Comparison of ENCODE assay signal across 20 cellular contexts in genomic region chr21:22597660-22598255, GRCh38.
DNase-seq lines count a peak whose midpoint lies in the region; ATAC-seq, FAIRE-seq and TF ChIP-seq lines count a peak whose summit lies in the region.
"Had no signal": no experiment of that assay in that cellular context is flagged by ENCODE, and none has a peak within 500 bp of the region (broad histone marks: within the 10 kb centered on the region; RNA-seq: fewer than 3 reads in every experiment).

No MANE protein-coding gene starts in this region.

- no peaks in the 10 kb centered on the region for H3K27me3 ChIP-seq in DND-41 (ENCODE audit: insufficient read depth, low read length, poor library complexity)
- H3K27me3 ChIP-seq in aorta (ENCODE audit: control insufficient read depth in 1 of 2, insufficient read depth in 2 of 2, low read length in 1 of 2), result no peaks in the 10 kb centered on the region

- no peak for TF ChIP-seq CTCF in DND-41 (IDR thresholded peaks at IDR 0.05; ENCODE audit: borderline replicate concordance, extremely low read depth, low read length, poor library complexity, severe bottlenecking)
- TF ChIP-seq CTCF in kidney (IDR thresholded peaks at IDR 0.05; ENCODE audit: borderline replicate concordance, extremely low read depth, insufficient read depth), result no peak

- H3K4me3 ChIP-seq in DND-41 (ENCODE audit: low read depth in 1 of 2, low read length in 2 of 2), result no peak overlapping the region
- H3K4me3 ChIP-seq in kidney (ENCODE audit: low read length in 2 of 2), result no peak overlapping the region
- no peak overlapping the region for H3K4me3 ChIP-seq in aorta (ENCODE audit: low read length in 2 of 2)
- H3K4me3 ChIP-seq: A549, GM23338 had no signal

- FAIRE-seq in kidney (lab: Jason Lieb, UNC), result no peak
- FAIRE-seq: A549, D721Med, GM19239, H54 had no signal

- no peaks in the 10 kb centered on the region for H4K20me1 ChIP-seq in DND-41 (ENCODE audit: insufficient read depth, low read length)

- no peak overlapping the region for H3K4me2 ChIP-seq in DND-41 (ENCODE audit: insufficient read depth, low read length)
- H3K4me2 ChIP-seq: A549, GM23338 had no signal

- no peak overlapping the region for H3K9ac ChIP-seq in DND-41 (ENCODE audit: low read depth, low read length)
- no peak overlapping the region for H3K9ac ChIP-seq in kidney (ENCODE audit: low read length in 2 of 2)

- peak overlapping the region; percentile 36; the same call in 1 of the 2 replicates for H2AFZ ChIP-seq in DND-41 (ENCODE audit: low read depth, low read length)
- H2AFZ ChIP-seq: GM23338 had no signal

- ATAC-seq in DND-41 (ENCODE audit: insufficient read depth, low read depth) (no peak), aorta (ENCODE audit: low FRiP score) (peak; percentile 44), GM19035 (IDR thresholded peaks at IDR 0.05; ENCODE audit: unreplicated experiment) (no peak), GM21381 (IDR thresholded peaks at IDR 0.05; ENCODE audit: unreplicated experiment) (no peak)
- ATAC-seq: A549, GM23338 had no signal

- H3K4me1 ChIP-seq in DND-41 (ENCODE audit: insufficient read depth, low read length) (no peaks in the 10 kb centered on the region), kidney (ENCODE audit: control insufficient read depth in 1 of 2, insufficient read depth in 1 of 2, low read depth in 1 of 2, low read length in 2 of 2) (no peaks in the 10 kb centered on the region), aorta (ENCODE audit: control insufficient read depth in 1 of 2, insufficient read depth in 2 of 2, low read length in 2 of 2) (no peaks in the 10 kb centered on the region)
- H3K4me1 ChIP-seq: A549, Caco-2 had no signal

- 91 to 93% methylated on average over 23 to 31 of the region's 31 CpGs for WGBS in aorta, 2 donors

- no peak overlapping the region for H3K27ac ChIP-seq in DND-41 (ENCODE audit: low read length)
- no peak overlapping the region for H3K27ac ChIP-seq in kidney (ENCODE audit: low read depth in 2 of 2, low read length in 2 of 2)
- no peak overlapping the region for H3K27ac ChIP-seq in aorta (ENCODE audit: low read depth in 1 of 2, low read length in 2 of 2)
- H3K27ac ChIP-seq: 22Rv1, A549, C4-2B, HL-60 had no signal

- H3K9me3 ChIP-seq in DND-41 (ENCODE audit: insufficient read depth, low read length, severe bottlenecking) (peaks cover 10% of the 10 kb centered on the region), kidney (ENCODE audit: control insufficient read depth in 1 of 2, low read length in 2 of 2) (no peaks in the 10 kb centered on the region), aorta (ENCODE audit: control insufficient read depth, low read length) (peaks cover 2% of the 10 kb centered on the region)
- H3K9me3 ChIP-seq: A549, Caco-2 had no signal

- H3K79me2 ChIP-seq in DND-41 (ENCODE audit: insufficient read depth, low read length), result no peaks in the 10 kb centered on the region

- intact Hi-C loops in kidney (cut with DNase I) (no loop called here), aorta (cut with DNase I) (no loop called here)

- H3K36me3 ChIP-seq in DND-41 (ENCODE audit: insufficient read depth, low read length) (no peaks in the 10 kb centered on the region), kidney (ENCODE audit: control insufficient read depth in 1 of 2, insufficient read depth in 2 of 2, low read length in 2 of 2) (no peaks in the 10 kb centered on the region), aorta (ENCODE audit: control insufficient read depth in 1 of 2, insufficient read depth in 2 of 2, low read length in 1 of 2) (no peaks in the 10 kb centered on the region)

- peak; percentile 26 for DNase-seq in NCI-H2227 (lab: John Stamatoyannopoulos, UW; ENCODE audit: unreplicated experiment)
- no peak for DNase-seq in NCI-H2227 treated with DMSO at 0.1 percent for 48 hours (lab: John Stamatoyannopoulos, UW)
- DNase-seq in DND-41, result no peak
- peak; percentile 57 for DNase-seq in kidney
- DNase-seq in aorta, result no peak
- DNase-seq: AML-193; Caco-2; CD4-positive, alpha-beta T cell; GF-D8; HCEC 1CT had no signal

Comparison
In these comparisons a context has a peak if more than half of its experiments do, and no peak if none do; other contexts are left out.
1. DNase-seq: peak in NCI-H2227 (single experiment) and kidney (single experiment); none in NCI-H2227 treated with DMSO at 0.1 percent for 48 hours (single experiment), DND-41 (single experiment) and aorta (0 of 2).